In genomic region chr1:161162052-161162451, GRCh38 we compare ENCODE assay signal across 22 cellular contexts. TPM values are rescaled to one million over a fixed set of nuclear protein-coding genes. Genes with fewer than 3 reads are reported as not detected.
DNase-seq lines count a peak whose midpoint lies in the region; ATAC-seq and TF ChIP-seq lines count a peak whose summit lies in the region.
"Had no signal": no experiment of that assay in that cellular context is flagged by ENCODE, and none has a peak within 500 bp of the region (broad histone marks: within the 10 kb centered on the region; RNA-seq: fewer than 3 reads in every experiment).

No MANE protein-coding gene starts in this region.

- H3K27me3 ChIP-seq in NT2/D1 (ENCODE audit: insufficient read depth, insufficient read length) = no peaks in the 10 kb centered on the region
- no peaks in the 10 kb centered on the region for H3K27me3 ChIP-seq in neuronal stem cell (ENCODE audit: control insufficient read depth in 3 of 3, insufficient read depth in 3 of 3, low read depth in 1 of 3, low read length in 3 of 3)
- H3K27me3 ChIP-seq: adrenal gland, BLaER1, hepatocyte, tibial artery had no signal

- H3K9me3 Mint-ChIP-seq in T-helper 2 cell treated with Interferon-gamma antibody and Interleukin-4, amounts not matched to agents 5 μg/mL and 100 μg/mL, for 36 hours = no peaks in the 10 kb centered on the region
- peaks cover 0 to 2% (median 0%) of the 10 kb centered on the region in 5 experiments for H3K9me3 Mint-ChIP-seq in brain

- no peak overlapping the region for H4K8ac ChIP-seq in neuronal stem cell (ENCODE audit: low read depth, low read length)

- no peak for TF ChIP-seq CTCF in brain (conservative IDR thresholded peaks at IDR 0.05)

- no peak overlapping the region for H2BK15ac ChIP-seq in neuronal stem cell (ENCODE audit: low read length)

- no peak overlapping the region for H3K23ac ChIP-seq in neuronal stem cell (ENCODE audit: low read depth, low read length, poor library complexity)

- no peak overlapping the region for H3K27ac ChIP-seq in neuronal stem cell (replicated peaks; ENCODE audit: low read length)
- H3K27ac ChIP-seq: BLaER1, hepatocyte, parathyroid adenoma, tibial artery had no signal

- H2BK120ac ChIP-seq in neuronal stem cell (ENCODE audit: low read depth, low read length) = no peak overlapping the region

- H2BK12ac ChIP-seq in neuronal stem cell (ENCODE audit: low read length) = no peak overlapping the region

- H3K27ac Mint-ChIP-seq in T-helper 2 cell treated with Interferon-gamma antibody and Interleukin-4, amounts not matched to agents 5 μg/mL and 100 μg/mL, for 36 hours = peak overlapping the region; percentile 37
- H3K27ac Mint-ChIP-seq in brain = peak overlapping the region in 4 of 5 experiments; percentile 21 to 49 (median 30)

- H3K36me3 Mint-ChIP-seq in T-helper 2 cell treated with Interferon-gamma antibody and Interleukin-4, amounts not matched to agents 5 μg/mL and 100 μg/mL, for 36 hours (ENCODE audit: low read depth) = peaks cover 50% of the 10 kb centered on the region
- H3K36me3 Mint-ChIP-seq in brain = peaks cover 22% of the 10 kb centered on the region

- no peak for DNase-seq in T-helper 2 cell treated with Interferon-gamma antibody and Interleukin-4, amounts not matched to agents 5 μg/mL and 100 μg/mL, for 36 hours (ENCODE audit: low spot score)
- no peak for DNase-seq in T-helper 2 cell
- no peak for DNase-seq in NT2/D1 (ENCODE audit: low read depth, low spot score)
- no peak for DNase-seq in neuronal stem cell (ENCODE audit: low spot score)
- DNase-seq in NCI-H510A (lab: John Stamatoyannopoulos, UW) = no peak
- DNase-seq in NCI-H1930 (lab: John Stamatoyannopoulos, UW) = no peak
- DNase-seq: activated CD4-positive, alpha-beta T cell treated with anti-CD3 and anti-CD28 coated beads, Interleukin-2, amount 50 U/mL, for 48 hours; activated T-cell treated with anti-CD3 and anti-CD28 coated beads, Interleukin-2, amount 50 U/mL, for 48 hours; adrenal gland; cerebellar nuclear complex; DMS53; NCI-H524 treated with DMSO at 0.1 percent for 48 hours; SHP77 treated with DMSO at 0.1 percent for 48 hours; stimulated activated CD4-positive, alpha-beta T cell treated with anti-CD3 and anti-CD28 coated beads, Interleukin-4, amount 100 ng/mL, for 1 hour; T-helper 9 cell had no signal

- H3K9ac ChIP-seq in NT2/D1 (ENCODE audit: insufficient read length, low read depth) (peak overlapping the region; percentile 6), neuronal stem cell (ENCODE audit: low read depth, low read length, poor library complexity) (no peak overlapping the region)
- H3K9ac ChIP-seq: parathyroid adenoma had no signal

- H3K14ac ChIP-seq in neuronal stem cell (ENCODE audit: low read length) = no peak overlapping the region

- H3K9me3 ChIP-seq in NT2/D1 (ENCODE audit: insufficient read depth, low read length) (no peaks in the 10 kb centered on the region), neuronal stem cell (replicated peaks in 1 of 2; ENCODE audit: control insufficient read depth in 2 of 2, insufficient read depth in 1 of 2, low read depth in 1 of 2, low read length in 2 of 2) (no peaks in the 10 kb centered on the region)
- H3K9me3 ChIP-seq: adrenal gland, BLaER1, tibial artery had no signal

- H3K18ac ChIP-seq in neuronal stem cell (ENCODE audit: low read length) = no peak overlapping the region

- peaks cover 34% of the 10 kb centered on the region for H3K4me1 Mint-ChIP-seq in T-helper 2 cell treated with Interferon-gamma antibody and Interleukin-4, amounts not matched to agents 5 μg/mL and 100 μg/mL, for 36 hours (ENCODE audit: low read depth)
- H3K4me1 Mint-ChIP-seq in brain = peaks cover 66% of the 10 kb centered on the region

- H3K4me1 ChIP-seq in NT2/D1 (ENCODE audit: insufficient read depth, insufficient read length) (peaks cover 7% of the 10 kb centered on the region), neuronal stem cell (ENCODE audit: control insufficient read depth in 2 of 2, insufficient read depth in 1 of 2, low read depth in 1 of 2, low read length in 2 of 2) (peaks cover 6 to 10% of the 10 kb centered on the region in 2 donors)
- H3K4me1 ChIP-seq: parathyroid adenoma had no signal

- peak overlapping the region; percentile 22 for H3K4me3 Mint-ChIP-seq in T-helper 2 cell treated with Interferon-gamma antibody and Interleukin-4, amounts not matched to agents 5 μg/mL and 100 μg/mL, for 36 hours
- peak overlapping the region; percentile 19 to 88 (median 48) for H3K4me3 Mint-ChIP-seq in brain

- no CpG with 5 or more reads among the region's 7 CpGs for WGBS in neuronal stem cell (ENCODE audit: extremely low coverage in 2 of 2, insufficient read length in 2 of 2, insufficient replicate concordance in 1 of 2), 2 donors

- H3K4me3 ChIP-seq in NT2/D1 (ENCODE audit: insufficient read length, low read depth) (no peak overlapping the region), neuronal stem cell (ENCODE audit: low read length in 2 of 2) (no peak overlapping the region)
- H3K4me3 ChIP-seq: adrenal gland, BLaER1, hepatocyte, skin epidermis, tibial artery had no signal

- no peak overlapping the region for H4K91ac ChIP-seq in neuronal stem cell (ENCODE audit: low read depth, low read length, poor library complexity)

- H3K36me3 ChIP-seq in NT2/D1 (ENCODE audit: insufficient read depth, insufficient read length, low read length) (peaks cover 71% of the 10 kb centered on the region), neuronal stem cell (replicated peaks in 1 of 2; ENCODE audit: control insufficient read depth in 2 of 2, insufficient read depth in 2 of 2, low read length in 2 of 2) (peaks cover 32 to 68% of the 10 kb centered on the region in 2 donors)

- no peak overlapping the region for H2AK5ac ChIP-seq in neuronal stem cell (ENCODE audit: low read depth, low read length)

- H3K79me1 ChIP-seq in neuronal stem cell (ENCODE audit: low read depth, low read length) = peaks cover 5% of the 10 kb centered on the region

- H2AFZ ChIP-seq in neuronal stem cell (ENCODE audit: low read length) = no peak overlapping the region
- H2AFZ ChIP-seq: hepatocyte, parathyroid adenoma had no signal

- no peak overlapping the region for H3K4me2 ChIP-seq in neuronal stem cell (ENCODE audit: insufficient read depth, low read length, poor library complexity, severe bottlenecking)
- H3K4me2 ChIP-seq: hepatocyte had no signal

- H3K4ac ChIP-seq in neuronal stem cell (ENCODE audit: low read length) = no peak overlapping the region

- H2BK5ac ChIP-seq in neuronal stem cell (ENCODE audit: low read length) = peak overlapping the region; percentile 20

- ATAC-seq in GM18519 (IDR thresholded peaks at IDR 0.05; ENCODE audit: low FRiP score, unreplicated experiment) = no peak

- H3K27me3 Mint-ChIP-seq in T-helper 2 cell treated with Interferon-gamma antibody and Interleukin-4, amounts not matched to agents 5 μg/mL and 100 μg/mL, for 36 hours (ENCODE audit: low read depth) = no peaks in the 10 kb centered on the region
- peaks cover 19% of the 10 kb centered on the region for H3K27me3 Mint-ChIP-seq in brain

RNA-seq across cellular contexts. Expression of gene USP21, which starts 2.8 kb away (rescaled TPM):
- polyA plus RNA-seq in brain (ENCODE audit: insufficient read depth, low read depth, low replicate concordance) = 46.7 TPM
- polyA plus RNA-seq in neuronal stem cell (2013, experiment 1 of 2) = 42.1 TPM
- polyA plus RNA-seq in neuronal stem cell (2013, experiment 2 of 2) = 40.4 TPM

RNA-seq across cellular contexts. Expression of gene PPOX, which starts 4.2 kb away (rescaled TPM):
- 25.7 TPM for polyA plus RNA-seq in brain (ENCODE audit: insufficient read depth, low read depth, low replicate concordance)
- polyA plus RNA-seq in neuronal stem cell (2013, experiment 1 of 2) = 20.3 TPM
- 19.5 TPM for polyA plus RNA-seq in neuronal stem cell (2013, experiment 2 of 2)

RNA-seq across cellular contexts. Expression of gene UFC1, which starts 8.3 kb away (rescaled TPM):
- 142 TPM for polyA plus RNA-seq in brain (ENCODE audit: insufficient read depth, low read depth, low replicate concordance)
- polyA plus RNA-seq in neuronal stem cell (2013, experiment 1 of 2) = 122 TPM
- polyA plus RNA-seq in neuronal stem cell (2013, experiment 2 of 2) = 120 TPM

RNA-seq across cellular contexts. Expression of gene B4GALT3, which starts 15.3 kb away (rescaled TPM):
- 52.8 TPM for polyA plus RNA-seq in brain (ENCODE audit: insufficient read depth, low read depth, low replicate concordance)
- 46.6 TPM for polyA plus RNA-seq in neuronal stem cell (2013, experiment 1 of 2)
- polyA plus RNA-seq in neuronal stem cell (2013, experiment 2 of 2) = 44.4 TPM

RNA-seq across cellular contexts. Expression of gene DEDD, which starts 29.6 kb away (rescaled TPM):
- polyA plus RNA-seq in brain (ENCODE audit: insufficient read depth, low read depth, low replicate concordance) = 42.0 TPM
- polyA plus RNA-seq in neuronal stem cell (2013, experiment 1 of 2) = 25.2 TPM
- polyA plus RNA-seq in neuronal stem cell (2013, experiment 2 of 2) = 24.7 TPM
